9 cellular contexts compared by ENCODE assay signal in the genomic region with DNA sequence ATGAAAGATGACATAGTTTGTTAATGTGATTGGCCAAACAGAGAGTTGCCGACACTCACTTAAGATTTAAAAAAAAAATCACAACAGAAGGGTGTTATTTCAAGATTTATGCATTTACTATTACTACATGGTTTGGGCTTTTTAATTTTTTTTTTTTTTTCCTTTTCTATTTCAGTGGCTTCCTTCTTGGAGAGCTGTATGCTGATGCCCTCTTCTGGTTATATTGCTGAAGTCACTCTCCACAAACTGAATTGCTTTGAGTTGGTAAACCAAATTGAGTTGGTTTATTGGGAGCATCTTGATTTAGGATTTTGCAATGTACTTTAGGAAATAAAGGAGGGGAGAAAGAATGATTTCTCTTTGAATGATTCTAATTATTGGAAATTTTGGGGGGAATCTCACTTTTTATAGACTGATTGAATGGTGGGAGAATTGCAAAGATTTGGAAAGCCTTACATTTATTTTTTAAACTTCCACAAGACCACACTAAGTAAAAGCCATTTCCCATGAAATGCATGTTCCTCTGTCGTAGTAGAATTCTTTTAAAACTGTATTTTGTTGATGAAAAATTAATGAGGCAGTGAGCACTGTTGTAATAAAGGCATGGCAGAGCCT.
DNase-seq lines count a peak whose midpoint lies in the region; ATAC-seq and TF ChIP-seq lines count a peak whose summit lies in the region.
"Had no signal": no experiment of that assay in that cellular context is flagged by ENCODE, and none has a peak within 500 bp of the region (broad histone marks: within the 10 kb centered on the region; RNA-seq: fewer than 3 reads in every experiment).

No MANE protein-coding gene starts in this region.

- ATAC-seq in GM19455 (IDR thresholded peaks at IDR 0.05; ENCODE audit: unreplicated experiment), result no peak

- H3K4me1 Mint-ChIP-seq in endothelial cell (ENCODE audit: unreplicated experiment) (no peaks in the 10 kb centered on the region), progenitor cell of endocrine pancreas (ENCODE audit: low read depth) (no peaks in the 10 kb centered on the region)

- peak; percentile 9 for DNase-seq in GM12865 (ENCODE audit: low read depth)
- DNase-seq in NCI-H226, result peak; percentile 4
- DNase-seq in endothelial cell (ENCODE audit: low spot score), result no peak
- no peak for DNase-seq in progenitor cell of endocrine pancreas (ENCODE audit: low spot score, unreplicated experiment)
- DNase-seq in HK-2 (ENCODE audit: unreplicated experiment), result no peak
- no peak for DNase-seq in stimulated activated CD4-positive, alpha-beta T cell treated with anti-CD3 and anti-CD28 coated beads, Interleukin-15, amount 100 ng/mL, for 24 hours
- DNase-seq in T-helper 9 cell, result no peak
- DNase-seq: activated CD4-positive, alpha-beta T cell treated with anti-CD3 and anti-CD28 coated beads for 1 hour had no signal

- peak; percentile 13 for TF ChIP-seq CTCF in GM12865 (IDR thresholded peaks at IDR 0.05; ENCODE audit: insufficient read depth, low read depth, low read length, missing control alignments)
- peak; percentile 27 for TF ChIP-seq CTCF in endothelial cell (IDR thresholded peaks at IDR 0.05; ENCODE audit: unreplicated experiment)
- TF ChIP-seq CTCF in progenitor cell of endocrine pancreas (IDR thresholded peaks at IDR 0.05; ENCODE audit: unreplicated experiment), result peak; percentile 60

- no peak overlapping the region for H3K4me3 ChIP-seq in GM12865 (ENCODE audit: low read depth, low read length)

- H3K27ac Mint-ChIP-seq in endothelial cell (ENCODE audit: unreplicated experiment), result no peak overlapping the region
- no peak overlapping the region for H3K27ac Mint-ChIP-seq in progenitor cell of endocrine pancreas

- no peaks in the 10 kb centered on the region for H3K9me3 Mint-ChIP-seq in endothelial cell (ENCODE audit: unreplicated experiment)
- no peaks in the 10 kb centered on the region for H3K9me3 Mint-ChIP-seq in progenitor cell of endocrine pancreas (ENCODE audit: low read depth)

- H3K4me3 Mint-ChIP-seq in endothelial cell (ENCODE audit: unreplicated experiment) (no peak overlapping the region), progenitor cell of endocrine pancreas (ENCODE audit: low read depth) (no peak overlapping the region)

- peaks cover 2% of the 10 kb centered on the region for H3K27me3 Mint-ChIP-seq in endothelial cell (ENCODE audit: unreplicated experiment)
- H3K27me3 Mint-ChIP-seq in progenitor cell of endocrine pancreas, result no peaks in the 10 kb centered on the region

- H3K36me3 Mint-ChIP-seq in endothelial cell (ENCODE audit: low read depth, unreplicated experiment) (no peaks in the 10 kb centered on the region), progenitor cell of endocrine pancreas (ENCODE audit: insufficient read depth) (peaks cover 4% of the 10 kb centered on the region)

Comparison
In these comparisons a context has a peak if more than half of its experiments do, and no peak if none do; other contexts are left out.
1. DNase-seq: peak in GM12865 (single experiment) and NCI-H226 (single experiment); none in endothelial cell (single experiment), progenitor cell of endocrine pancreas (single experiment), HK-2 (single experiment), stimulated activated CD4-positive, alpha-beta T cell treated with anti-CD3 and anti-CD28 coated beads, Interleukin-15, amount 100 ng/mL, for 24 hours (single experiment) and T-helper 9 cell (single experiment).
2. Peak in every context shown above with its lines, with median percentiles within 50 percentile points of each other: CTCF ChIP-seq.